Comparison of ENCODE assay signal across 6 cellular contexts in the genomic region with DNA sequence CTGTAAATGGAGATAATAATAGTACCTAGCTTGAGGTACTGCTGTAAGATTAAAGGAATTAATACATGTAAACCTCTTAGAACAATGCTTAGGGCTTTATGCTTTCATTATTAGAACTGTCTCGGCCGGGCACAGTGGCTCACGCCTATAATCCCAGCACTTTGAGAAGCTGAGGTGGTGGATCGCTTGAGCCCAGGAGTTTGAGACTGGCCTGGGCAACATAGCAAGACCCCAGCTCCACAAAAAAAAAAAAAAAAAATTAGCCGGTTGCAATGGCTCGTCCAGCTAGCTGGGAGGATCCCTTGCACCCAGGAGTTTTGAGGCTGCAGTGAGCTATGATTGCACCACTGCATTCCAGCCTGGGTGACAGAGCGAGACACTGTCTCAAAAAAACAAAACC. TPM values are rescaled to one million over a fixed set of nuclear protein-coding genes. Genes with fewer than 3 reads are reported as not detected.
DNase-seq lines count a peak whose midpoint lies in the region; ATAC-seq, FAIRE-seq and TF ChIP-seq lines count a peak whose summit lies in the region.
"Not testable (repeated sequence)": the region's sequence is repeated elsewhere in the genome, so short reads cannot be mapped to it uniquely, and the experiment has no call there.
"Had no signal": no experiment of that assay in that cellular context is flagged by ENCODE, and none has a peak within 500 bp of the region (broad histone marks: within the 10 kb centered on the region; RNA-seq: fewer than 3 reads in every experiment).

No MANE protein-coding gene starts in this region.

- FAIRE-seq in small intestine (lab: Jason Lieb, UNC) = not testable (repeated sequence)

- H3K36me3 Mint-ChIP-seq in T-cell = peaks cover 13% of the 10 kb centered on the region
- H3K36me3 Mint-ChIP-seq in activated naive CD4-positive, alpha-beta T cell treated with anti-CD3 and anti-CD28 coated beads for 36 hours (ENCODE audit: low read depth) = not testable (repeated sequence)

- H3K27ac Mint-ChIP-seq in T-cell = peak overlapping the region; percentile 79 to 84
- peak overlapping the region; percentile 13 for H3K27ac Mint-ChIP-seq in activated naive CD4-positive, alpha-beta T cell treated with anti-CD3 and anti-CD28 coated beads for 36 hours

- H3K27ac ChIP-seq in KMS-11 (peak overlapping the region; percentile 26; the same call in 1 of the 2 replicates), hepatocyte (peak overlapping the region; percentile 24), small intestine (ENCODE audit: low read depth in 1 of 2, low read length in 1 of 2) (peak overlapping the region; percentile 69 to 75)

- not testable (repeated sequence) for DNase-seq in T-cell; activated naive CD4-positive, alpha-beta T cell treated with anti-CD3 and anti-CD28 coated beads for 36 hours; hepatocyte (ENCODE audit: low spot score); small intestine

- not testable (repeated sequence) for H3K9me3 ChIP-seq in hepatocyte (ENCODE audit: low read depth); small intestine (ENCODE audit: control insufficient read depth, low read depth)

- 85% methylated on average over 7 of the region's 7 CpGs for WGBS in hepatocyte (ENCODE audit: low lambda C conversion rate, missing lambda C conversion rate)
- WGBS in small intestine, 3 donors = 44 to 67% (median 55%) methylated on average over 6 to 7 of the region's 7 CpGs

- not testable (repeated sequence) for ATAC-seq in T-cell (replicated peaks in 1 of 4)

- intact Hi-C loops in activated naive CD4-positive, alpha-beta T cell treated with anti-CD3 and anti-CD28 coated beads for 36 hours (cut with micrococcal nuclease) = not testable (repeated sequence)

- POLR2A ChIA-PET in T-cell (lab: Charles Lee) = not testable (repeated sequence)

- H4K20me1 ChIP-seq in KMS-11 (ENCODE audit: insufficient read depth); hepatocyte (ENCODE audit: insufficient read depth, poor library complexity, severe bottlenecking): not testable (repeated sequence)

- H3K4me2 ChIP-seq in KMS-11 = peak overlapping the region; percentile 42
- not testable (repeated sequence) for H3K4me2 ChIP-seq in hepatocyte

- H3K4me1 ChIP-seq in KMS-11 (ENCODE audit: low read depth, poor library complexity, severe bottlenecking) (peaks cover 32% of the 10 kb centered on the region), hepatocyte (ENCODE audit: insufficient read depth) (peaks cover 13% of the 10 kb centered on the region)
- not testable (repeated sequence) for H3K4me1 ChIP-seq in small intestine (ENCODE audit: control insufficient read depth in 2 of 2, insufficient read depth in 1 of 2, low read depth in 1 of 2, low read length in 1 of 2)

- not testable (repeated sequence) for H3K79me2 ChIP-seq in KMS-11 (ENCODE audit: insufficient read depth, low read depth); hepatocyte

- H3K4me1 Mint-ChIP-seq in T-cell = peaks cover 15 to 33% (median 23%) of the 10 kb centered on the region in 3 donors
- H3K4me1 Mint-ChIP-seq in activated naive CD4-positive, alpha-beta T cell treated with anti-CD3 and anti-CD28 coated beads for 36 hours (ENCODE audit: low read depth) = peaks cover 18% of the 10 kb centered on the region

- H3K9ac ChIP-seq in KMS-11 = not testable (repeated sequence)

- not testable (repeated sequence) for H2AFZ ChIP-seq in KMS-11 (ENCODE audit: low read depth); hepatocyte

- H3K27me3 Mint-ChIP-seq in T-cell; activated naive CD4-positive, alpha-beta T cell treated with anti-CD3 and anti-CD28 coated beads for 36 hours (ENCODE audit: low read depth): not testable (repeated sequence)

- not testable (repeated sequence) for H3K9me3 Mint-ChIP-seq in T-cell; activated naive CD4-positive, alpha-beta T cell treated with anti-CD3 and anti-CD28 coated beads for 36 hours

- not testable (repeated sequence) for H3K27me3 ChIP-seq in KMS-11 (ENCODE audit: insufficient read depth, low read depth); hepatocyte; small intestine (ENCODE audit: control insufficient read depth in 2 of 2, insufficient read depth in 2 of 2, low read length in 2 of 2)

- not testable (repeated sequence) for H3K4me3 ChIP-seq in KMS-11 (IDR thresholded peaks at IDR 0.05; ENCODE audit: insufficient read depth, low read depth, low read length); hepatocyte; small intestine (ENCODE audit: low read depth in 1 of 2, low read length in 2 of 2)

- H3K36me3 ChIP-seq in KMS-11 (ENCODE audit: insufficient read depth); hepatocyte (replicated peaks; ENCODE audit: insufficient read depth, low read depth): not testable (repeated sequence)
- H3K36me3 ChIP-seq in small intestine (ENCODE audit: control insufficient read depth in 2 of 2, insufficient read depth in 2 of 2, low read length in 2 of 2) = peaks cover 12 to 26% of the 10 kb centered on the region in 2 donors

- not testable (repeated sequence) for TF ChIP-seq CTCF in KMS-11 (conservative IDR thresholded peaks at IDR 0.05; ENCODE audit: low read depth, low read length); hepatocyte (IDR thresholded peaks at IDR 0.05; ENCODE audit: poor library complexity)

- peak overlapping the region in 1 of 3 donors; percentile 28 for H3K4me3 Mint-ChIP-seq in T-cell
- not testable (repeated sequence) for H3K4me3 Mint-ChIP-seq in activated naive CD4-positive, alpha-beta T cell treated with anti-CD3 and anti-CD28 coated beads for 36 hours

- H3K9me2 ChIP-seq in hepatocyte (replicated peaks; ENCODE audit: insufficient read depth) = not testable (repeated sequence)

- CTCF ChIA-PET in T-cell (lab: Charles Lee) = interaction anchor here in 1 of 2 donors (0.6 to 0.7 kb wide), 3 partner anchors 66 to 402 kb away, joined by 4 to 10 read pairs (median 4); no protein-coding TSS in a partner anchor
- CTCF ChIA-PET in activated naive CD4-positive, alpha-beta T cell treated with anti-CD3 and anti-CD28 coated beads for 36 hours (lab: Charles Lee) = interaction anchor here (0.7 to 1.3 kb wide), 4 partner anchors 28 to 513 kb away, joined by 3 to 4 read pairs (median 4); partner anchors contain the start of gene C16orf92

RNA-seq across cellular contexts. Expression of gene GDPD3, which starts 1.5 kb away (rescaled TPM):
- 10 to 100 TPM; 11.1 to 27.2 (median 22.1) TPM for total RNA-seq in T-cell
- 10 to 100 TPM in 1 of 2 experiments, 1 to 10 TPM in 1; 9.1 to 10.3 TPM for total RNA-seq in activated naive CD4-positive, alpha-beta T cell treated with anti-CD3 and anti-CD28 coated beads for 36 hours
- 0.67 TPM in 1 of 2 replicates, not detected in the other for total RNA-seq in hepatocyte
- polyA plus RNA-seq in hepatocyte = 5.4 and 11.2 TPM in 2 replicates
- 10 to 100 TPM; 13.2 to 23.9 (median 23.5) TPM for polyA plus RNA-seq in small intestine
- total RNA-seq: H1 had no signal

RNA-seq across cellular contexts. Expression of gene MAPK3, which starts 8.2 kb away (rescaled TPM):
- total RNA-seq in T-cell (10 to 100 TPM; 55.5 to 76.0 (median 63.2) TPM), hepatocyte (34.6 and 57.6 TPM in 2 replicates)
- 10 to 100 TPM; 64.3 to 64.5 TPM for total RNA-seq in activated naive CD4-positive, alpha-beta T cell treated with anti-CD3 and anti-CD28 coated beads for 36 hours
- polyA plus RNA-seq in hepatocyte (31.3 and 38.1 TPM in 2 replicates), small intestine (100 to 1,000 TPM; 174 to 241 (median 194) TPM)

RNA-seq across cellular contexts. Expression of gene YPEL3, which starts 18.8 kb away (rescaled TPM):
- 100 to 1,000 TPM; 105 to 277 (median 226) TPM for total RNA-seq in T-cell
- total RNA-seq in activated naive CD4-positive, alpha-beta T cell treated with anti-CD3 and anti-CD28 coated beads for 36 hours = 10 to 100 TPM; 24.6 to 27.3 TPM
- total RNA-seq in hepatocyte = 19.3 and 20.1 TPM in 2 replicates
- 82.1 and 103 TPM in 2 replicates for polyA plus RNA-seq in hepatocyte
- 100 to 1,000 TPM in 2 of 3 donors, 10 to 100 TPM in 1; 39.6 to 154 (median 132) TPM for polyA plus RNA-seq in small intestine

RNA-seq across cellular contexts. Expression of gene TBX6, which starts 23.1 kb away (rescaled TPM):
- 1 to 10 TPM; 1.4 to 2.0 (median 1.5) TPM for total RNA-seq in T-cell
- total RNA-seq in activated naive CD4-positive, alpha-beta T cell treated with anti-CD3 and anti-CD28 coated beads for 36 hours = 1 to 10 TPM; 3.6 to 4.7 TPM
- total RNA-seq in hepatocyte = 0.56 and 0.60 TPM in 2 replicates
- 0.10 and 0.19 TPM in 2 replicates for polyA plus RNA-seq in hepatocyte
- polyA plus RNA-seq in small intestine = 1 to 10 TPM in 1 of 3 donors, under 1 TPM in 2; 0.54 to 1.6 (median 0.87) TPM

RNA-seq across cellular contexts. Expression of gene PPP4C, which starts 39.0 kb away (rescaled TPM):
- total RNA-seq in T-cell = 100 to 1,000 TPM in 2 of 5 donors, 10 to 100 TPM in 3; 71.2 to 110 (median 97.9) TPM
- total RNA-seq in activated naive CD4-positive, alpha-beta T cell treated with anti-CD3 and anti-CD28 coated beads for 36 hours = 100 to 1,000 TPM; 104 to 105 TPM
- 107 and 123 TPM in 2 replicates for total RNA-seq in hepatocyte
- 212 and 236 TPM in 2 replicates for polyA plus RNA-seq in hepatocyte
- 100 to 1,000 TPM; 121 to 145 (median 124) TPM for polyA plus RNA-seq in small intestine
